Comparison of ENCODE assay signal across 16 cellular contexts in genomic region chrX:73525928-73526690, GRCh38.
"Had no signal": no experiment of that assay in that cellular context is flagged by ENCODE, and none has a peak within 500 bp of the region (broad histone marks: within the 10 kb centered on the region; RNA-seq: fewer than 3 reads in every experiment).

No MANE protein-coding gene starts in this region.

- H3K4me1 ChIP-seq: esophagus squamous epithelium had no signal

- H3K36me3 ChIP-seq: esophagus squamous epithelium, thoracic aorta had no signal

- H3K9me3 ChIP-seq: esophagus squamous epithelium, thoracic aorta had no signal

- H3K27ac Mint-ChIP-seq: activated CD4-positive, alpha-beta T cell treated with anti-CD3 and anti-CD28 coated beads, Interleukin-2, amount 10 ng/mL, durations not matched to agents 24 days and 14 days; activated CD8-positive, alpha-beta T cell treated with anti-CD3 and anti-CD28 coated beads, Interleukin-2, amount 10 ng/mL, durations not matched to agents 7 days and 5 days; activated naive CD4-positive, alpha-beta T cell treated with anti-CD3 and anti-CD28 coated beads, Interleukin-2, amount 50 U/mL, for 72 hours; stimulated activated effector memory CD8-positive, alpha-beta T cell treated with anti-CD3 and anti-CD28 coated beads, Interleukin-12 subunit alpha, Interleukin-12 subunit beta, amount 100 ng/mL, for 72 hours; T-helper 2 cell treated with Interferon-gamma antibody and Interleukin-4, amounts not matched to agents 5 μg/mL and 100 μg/mL, for 36 hours had no signal

- DNase-seq: activated CD4-positive, alpha-beta T cell treated with anti-CD3 and anti-CD28 coated beads, Interleukin-2, amount 10 ng/mL, durations not matched to agents 24 days and 14 days; activated CD4-positive, CD25-positive, alpha-beta regulatory T cell; activated CD8-positive, alpha-beta memory T cell treated with anti-CD3 and anti-CD28 coated beads, Interleukin-2, amount 50 U/mL, for 4 hours; activated CD8-positive, alpha-beta T cell treated with anti-CD3 and anti-CD28 coated beads, Interleukin-2, amount 10 ng/mL, durations not matched to agents 7 days and 5 days; activated effector memory CD4-positive, alpha-beta T cell treated with anti-CD3 and anti-CD28 coated beads, Interleukin-2, amount 50 U/mL, for 16 hours; activated T-cell treated with anti-CD3 and anti-CD28 coated beads, Interleukin-2, amount 50 U/mL, for 48 hours; central memory CD4-positive, alpha-beta T cell; effector CD4-positive, alpha-beta T cell; esophagus squamous epithelium; hypothalamus had no signal

- ATAC-seq: activated CD8-positive, alpha-beta T cell treated with anti-CD3 and anti-CD28 coated beads, Interleukin-2, amount 10 ng/mL, durations not matched to agents 7 days and 5 days; activated naive CD4-positive, alpha-beta T cell treated with anti-CD3 and anti-CD28 coated beads, Interleukin-2, amount 50 U/mL, for 72 hours; left lobe of liver; stimulated activated effector memory CD8-positive, alpha-beta T cell treated with anti-CD3 and anti-CD28 coated beads, Interleukin-12 subunit alpha, Interleukin-12 subunit beta, amount 100 ng/mL, for 72 hours had no signal

- H3K27ac ChIP-seq: coronary artery, esophagus squamous epithelium, thoracic aorta had no signal

- H3K4me1 Mint-ChIP-seq: activated CD4-positive, alpha-beta T cell treated with anti-CD3 and anti-CD28 coated beads, Interleukin-2, amount 10 ng/mL, durations not matched to agents 24 days and 14 days; stimulated activated effector memory CD8-positive, alpha-beta T cell treated with anti-CD3 and anti-CD28 coated beads, Interleukin-12 subunit alpha, Interleukin-12 subunit beta, amount 100 ng/mL, for 72 hours had no signal

- H3K4me3 Mint-ChIP-seq: activated CD4-positive, alpha-beta T cell treated with anti-CD3 and anti-CD28 coated beads, Interleukin-2, amount 10 ng/mL, durations not matched to agents 24 days and 14 days; activated CD8-positive, alpha-beta T cell treated with anti-CD3 and anti-CD28 coated beads, Interleukin-2, amount 10 ng/mL, durations not matched to agents 7 days and 5 days; stimulated activated effector memory CD8-positive, alpha-beta T cell treated with anti-CD3 and anti-CD28 coated beads, Interleukin-12 subunit alpha, Interleukin-12 subunit beta, amount 100 ng/mL, for 72 hours; T-helper 2 cell treated with Interferon-gamma antibody and Interleukin-4, amounts not matched to agents 5 μg/mL and 100 μg/mL, for 36 hours had no signal

- H3K27me3 ChIP-seq: esophagus squamous epithelium had no signal

- H3K4me3 ChIP-seq: coronary artery, esophagus squamous epithelium, thoracic aorta had no signal

- H3K27me3 Mint-ChIP-seq: activated CD4-positive, alpha-beta T cell treated with anti-CD3 and anti-CD28 coated beads, Interleukin-2, amount 10 ng/mL, durations not matched to agents 24 days and 14 days had no signal
